In genomic region chr10:117216611-117217195, GRCh38 we compare ENCODE assay signal across 8 cellular contexts. TPM values are rescaled to one million over a fixed set of nuclear protein-coding genes. Genes with fewer than 3 reads are reported as not detected.
DNase-seq lines count a peak whose midpoint lies in the region; ATAC-seq and TF ChIP-seq lines count a peak whose summit lies in the region.

No MANE protein-coding gene starts in this region.

- H3K36me3 ChIP-seq in lower lobe of right lung: no peaks in the 10 kb centered on the region

- ATAC-seq in HG02884 (IDR thresholded peaks at IDR 0.05; ENCODE audit: unreplicated experiment) (peak; percentile 84), lower lobe of right lung (peak; percentile 92)

- H3K27me3 ChIP-seq in dorsolateral prefrontal cortex (peaks cover 0 to 46% (median 15%) of the 10 kb centered on the region in 45 donors), lower lobe of right lung (ENCODE audit: low read depth) (peaks cover 32% of the 10 kb centered on the region)

- TF ChIP-seq CTCF in dorsolateral prefrontal cortex (IDR thresholded peaks at IDR 0.05 in 54 of 56, conservative IDR thresholded peaks at IDR 0.05 in 2 of 56; ENCODE audit: low read depth in 1 of 56, partially characterized antibody in 56 of 56) (peak in 55 of 56 donors; percentile 80 to 100 (median 100)), lower lobe of right lung (IDR thresholded peaks at IDR 0.05) (peak; percentile 100)

- H3K4me3 ChIP-seq in dorsolateral prefrontal cortex (peak overlapping the region; percentile 41 to 73 (median 59)), lower lobe of right lung (peak overlapping the region; percentile 56)

- peaks cover 14% of the 10 kb centered on the region for H3K4me1 ChIP-seq in lower lobe of right lung

- H3K27ac ChIP-seq in dorsolateral prefrontal cortex (peak overlapping the region in 1 of 59 donors; percentile 36), lower lobe of right lung (no peak overlapping the region)

- intact Hi-C loops in dorsolateral prefrontal cortex (cut with DNase I) (loop anchor here (2.0 to 10.0 kb wide), 4 partner anchors 102 to 228 kb away; no protein-coding TSS in a partner anchor), lower lobe of right lung (cut with DNase I) (no loop called here)

- peaks cover 7% of the 10 kb centered on the region for H3K9me3 ChIP-seq in lower lobe of right lung

- peak; percentile 4 for DNase-seq in NCI-H2107 (lab: John Stamatoyannopoulos, UW)
- DNase-seq in NCI-H2107 treated with DMSO at 0.1 percent for 48 hours (lab: John Stamatoyannopoulos, UW; ENCODE audit: unreplicated experiment): no peak
- DNase-seq in NCI-H2196 (lab: John Stamatoyannopoulos, UW; ENCODE audit: unreplicated experiment): peak; percentile 52
- DNase-seq in activated CD4-positive, alpha-beta T cell treated with anti-CD3 and anti-CD28 coated beads, Interleukin-2, amount 50 U/mL, for 24 hours (ENCODE audit: low read depth in 1 of 2, low spot score in 1 of 2): peak; percentile 38 to 51
- DNase-seq in dorsolateral prefrontal cortex: peak; percentile 33 to 81 (median 60)
- DNase-seq in lower lobe of right lung: peak; percentile 84
- DNase-seq in stimulated activated CD4-positive, alpha-beta T cell treated with anti-CD3 and anti-CD28 coated beads, Interleukin-4, amount 100 ng/mL, for 48 hours (ENCODE audit: low read depth in 2 of 2): peak; percentile 50 to 63

RNA-seq across cellular contexts. Expression of gene KCNK18, which starts 19.4 kb away (rescaled TPM):
- total RNA-seq in dorsolateral prefrontal cortex (under 1 TPM in 5 of 120 experiments, not detected in 115; 0.39 to 0.72 (median 0.49) TPM), lower lobe of right lung (not detected)

RNA-seq across cellular contexts. Expression of gene SLC18A2, which starts 24.2 kb away (rescaled TPM):
- under 1 TPM in 26 of 120 experiments, not detected in 94; 0.10 to 0.51 (median 0.19) TPM for total RNA-seq in dorsolateral prefrontal cortex
- 6.3 TPM for total RNA-seq in lower lobe of right lung
